Comparison of ENCODE assay signal across 1 cellular context in the genomic region with DNA sequence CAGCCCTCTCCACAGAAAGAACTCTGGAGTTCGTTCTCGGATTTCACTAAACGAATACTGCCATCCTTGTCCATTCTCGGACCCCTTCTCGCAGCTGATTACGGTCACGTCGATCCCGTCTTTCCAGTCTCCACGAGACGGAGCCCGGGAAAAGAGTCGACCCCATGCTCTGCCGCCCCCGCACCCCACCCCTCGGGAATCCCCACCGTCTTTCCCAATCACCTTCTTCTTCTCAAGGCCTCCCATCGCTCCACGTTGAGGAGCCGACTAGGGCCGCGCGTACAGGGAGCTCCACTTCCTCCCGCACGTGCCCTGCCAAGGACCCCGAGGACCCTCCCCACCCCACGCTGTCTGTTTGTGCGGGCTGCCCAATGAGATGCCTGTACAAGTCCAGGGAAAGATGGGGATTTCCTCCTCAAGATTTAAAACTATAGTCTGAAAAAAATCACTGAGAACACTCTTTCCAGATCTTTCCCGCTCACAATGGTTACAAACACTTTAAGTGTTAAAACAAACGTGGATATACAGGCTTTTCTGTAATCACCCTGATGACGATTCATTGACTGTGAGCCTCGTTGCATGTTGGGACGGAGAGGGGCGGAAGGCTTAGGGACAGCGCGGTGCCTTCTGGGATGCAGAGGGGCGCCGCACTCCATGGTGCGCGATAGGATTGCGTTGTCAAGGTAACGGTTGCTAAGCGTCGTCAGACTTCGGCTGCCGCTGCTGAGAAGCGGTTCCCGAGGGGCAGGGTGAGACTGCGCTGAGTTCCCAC.
TF ChIP-seq lines count a peak whose summit lies in the region.

A gene (minus strand): TSS at position 323 of the 772 bp plus-strand sequence. CDS start 77 bp downstream, at position 246.

TF ChIP-seq in HepG2, 621 proteins besides CTCF, POLR2A, EP300 and RAD21 (continued from another document and continues in another):
- TF ChIP-seq KMT2A (CRISPR knock-in tag; IDR thresholded peaks at IDR 0.05) (no peak; the same call in 1 of the 2 replicates), MYNN (CRISPR knock-in tag; IDR thresholded peaks at IDR 0.05; ENCODE audit: low read depth) (peak; percentile 100), ZNF572 (CRISPR knock-in tag; IDR thresholded peaks at IDR 0.05) (no peak), PAX8 (CRISPR knock-in tag; IDR thresholded peaks at IDR 0.05; ENCODE audit: borderline replicate concordance) (no peak), ZNF746 (CRISPR knock-in tag; IDR thresholded peaks at IDR 0.05) (no peak), FOXA3 (CRISPR knock-in tag; IDR thresholded peaks at IDR 0.05) (peak; percentile 55; the same call in 1 of the 2 replicates), TP53 (CRISPR knock-in tag; conservative IDR thresholded peaks at IDR 0.05) (no peak), ZNF143 (CRISPR knock-in tag; IDR thresholded peaks at IDR 0.05) (peak; percentile 99), JARID2 (CRISPR knock-in tag; IDR thresholded peaks at IDR 0.05; ENCODE audit: insufficient replicate concordance) (no peak), BRCA1 (CRISPR knock-in tag; IDR thresholded peaks at IDR 0.05) (0 out of 2 replicates have a peak, but pooled peaks have one; percentile 6), ZNF678 (CRISPR knock-in tag; IDR thresholded peaks at IDR 0.05) (no peak), TAF1 (CRISPR knock-in tag; IDR thresholded peaks at IDR 0.05) (peak; percentile 39; the same call in 1 of the 2 replicates), TBL1XR1 (IDR thresholded peaks at IDR 0.05; ENCODE audit: borderline replicate concordance, low read length, partially characterized antibody) (peak; percentile 36), SCMH1 (CRISPR knock-in tag; IDR thresholded peaks at IDR 0.05; ENCODE audit: borderline replicate concordance) (no peak), CCDC6 (CRISPR knock-in tag; IDR thresholded peaks at IDR 0.05) (no peak), NFIC (IDR thresholded peaks at IDR 0.05; ENCODE audit: low read length) (no peak), HNRNPLL (IDR thresholded peaks at IDR 0.05; ENCODE audit: low read depth, low read length, poor library complexity, severe bottlenecking) (peak; percentile 39), NFIB (CRISPR knock-in tag; IDR thresholded peaks at IDR 0.05; ENCODE audit: borderline replicate concordance) (no peak), KMT2B (CRISPR knock-in tag; IDR thresholded peaks at IDR 0.05) (peak; percentile 88), RFX3 (CRISPR knock-in tag; IDR thresholded peaks at IDR 0.05) (peak; percentile 98), NFRKB (IDR thresholded peaks at IDR 0.05) (no peak), EZH2 (conservative IDR thresholded peaks at IDR 0.05; ENCODE audit: low read depth, low read length) (no peak), ZNF724P (CRISPR knock-in tag; IDR thresholded peaks at IDR 0.05; ENCODE audit: borderline replicate concordance) (no peak; the same call in 1 of the 2 replicates), MTA3 (CRISPR knock-in tag; IDR thresholded peaks at IDR 0.05) (no peak), ZNF207 (IDR thresholded peaks at IDR 0.05; ENCODE audit: borderline replicate concordance) (no peak), RFX1 (IDR thresholded peaks at IDR 0.05) (peak; percentile 99)
- TF ChIP-seq, protein P1, sequence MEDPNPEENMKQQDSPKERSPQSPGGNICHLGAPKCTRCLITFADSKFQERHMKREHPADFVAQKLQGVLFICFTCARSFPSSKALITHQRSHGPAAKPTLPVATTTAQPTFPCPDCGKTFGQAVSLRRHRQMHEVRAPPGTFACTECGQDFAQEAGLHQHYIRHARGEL (CRISPR knock-in tag; IDR thresholded peaks at IDR 0.05), result no peak
- TF ChIP-seq, protein P2, sequence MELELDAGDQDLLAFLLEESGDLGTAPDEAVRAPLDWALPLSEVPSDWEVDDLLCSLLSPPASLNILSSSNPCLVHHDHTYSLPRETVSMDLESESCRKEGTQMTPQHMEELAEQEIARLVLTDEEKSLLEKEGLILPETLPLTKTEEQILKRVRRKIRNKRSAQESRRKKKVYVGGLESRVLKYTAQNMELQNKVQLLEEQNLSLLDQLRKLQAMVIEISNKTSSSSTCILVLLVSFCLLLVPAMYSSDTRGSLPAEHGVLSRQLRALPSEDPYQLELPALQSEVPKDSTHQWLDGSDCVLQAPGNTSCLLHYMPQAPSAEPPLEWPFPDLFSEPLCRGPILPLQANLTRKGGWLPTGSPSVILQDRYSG (CRISPR knock-in tag; IDR thresholded peaks at IDR 0.05), result no peak
- TF ChIP-seq, protein P3, sequence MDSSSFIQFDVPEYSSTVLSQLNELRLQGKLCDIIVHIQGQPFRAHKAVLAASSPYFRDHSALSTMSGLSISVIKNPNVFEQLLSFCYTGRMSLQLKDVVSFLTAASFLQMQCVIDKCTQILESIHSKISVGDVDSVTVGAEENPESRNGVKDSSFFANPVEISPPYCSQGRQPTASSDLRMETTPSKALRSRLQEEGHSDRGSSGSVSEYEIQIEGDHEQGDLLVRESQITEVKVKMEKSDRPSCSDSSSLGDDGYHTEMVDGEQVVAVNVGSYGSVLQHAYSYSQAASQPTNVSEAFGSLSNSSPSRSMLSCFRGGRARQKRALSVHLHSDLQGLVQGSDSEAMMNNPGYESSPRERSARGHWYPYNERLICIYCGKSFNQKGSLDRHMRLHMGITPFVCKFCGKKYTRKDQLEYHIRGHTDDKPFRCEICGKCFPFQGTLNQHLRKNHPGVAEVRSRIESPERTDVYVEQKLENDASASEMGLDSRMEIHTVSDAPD (CRISPR knock-in tag; IDR thresholded peaks at IDR 0.05), result no peak
- TF ChIP-seq, protein P4, sequence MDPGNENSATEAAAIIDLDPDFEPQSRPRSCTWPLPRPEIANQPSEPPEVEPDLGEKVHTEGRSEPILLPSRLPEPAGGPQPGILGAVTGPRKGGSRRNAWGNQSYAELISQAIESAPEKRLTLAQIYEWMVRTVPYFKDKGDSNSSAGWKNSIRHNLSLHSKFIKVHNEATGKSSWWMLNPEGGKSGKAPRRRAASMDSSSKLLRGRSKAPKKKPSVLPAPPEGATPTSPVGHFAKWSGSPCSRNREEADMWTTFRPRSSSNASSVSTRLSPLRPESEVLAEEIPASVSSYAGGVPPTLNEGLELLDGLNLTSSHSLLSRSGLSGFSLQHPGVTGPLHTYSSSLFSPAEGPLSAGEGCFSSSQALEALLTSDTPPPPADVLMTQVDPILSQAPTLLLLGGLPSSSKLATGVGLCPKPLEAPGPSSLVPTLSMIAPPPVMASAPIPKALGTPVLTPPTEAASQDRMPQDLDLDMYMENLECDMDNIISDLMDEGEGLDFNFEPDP (CRISPR knock-in tag; conservative IDR thresholded peaks at IDR 0.05), result no peak
- TF ChIP-seq, protein P5, sequence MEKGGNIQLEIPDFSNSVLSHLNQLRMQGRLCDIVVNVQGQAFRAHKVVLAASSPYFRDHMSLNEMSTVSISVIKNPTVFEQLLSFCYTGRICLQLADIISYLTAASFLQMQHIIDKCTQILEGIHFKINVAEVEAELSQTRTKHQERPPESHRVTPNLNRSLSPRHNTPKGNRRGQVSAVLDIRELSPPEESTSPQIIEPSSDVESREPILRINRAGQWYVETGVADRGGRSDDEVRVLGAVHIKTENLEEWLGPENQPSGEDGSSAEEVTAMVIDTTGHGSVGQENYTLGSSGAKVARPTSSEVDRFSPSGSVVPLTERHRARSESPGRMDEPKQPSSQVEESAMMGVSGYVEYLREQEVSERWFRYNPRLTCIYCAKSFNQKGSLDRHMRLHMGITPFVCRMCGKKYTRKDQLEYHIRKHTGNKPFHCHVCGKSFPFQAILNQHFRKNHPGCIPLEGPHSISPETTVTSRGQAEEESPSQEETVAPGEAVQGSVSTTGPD (CRISPR knock-in tag; IDR thresholded peaks at IDR 0.05), result no peak
- TF ChIP-seq, protein P6, sequence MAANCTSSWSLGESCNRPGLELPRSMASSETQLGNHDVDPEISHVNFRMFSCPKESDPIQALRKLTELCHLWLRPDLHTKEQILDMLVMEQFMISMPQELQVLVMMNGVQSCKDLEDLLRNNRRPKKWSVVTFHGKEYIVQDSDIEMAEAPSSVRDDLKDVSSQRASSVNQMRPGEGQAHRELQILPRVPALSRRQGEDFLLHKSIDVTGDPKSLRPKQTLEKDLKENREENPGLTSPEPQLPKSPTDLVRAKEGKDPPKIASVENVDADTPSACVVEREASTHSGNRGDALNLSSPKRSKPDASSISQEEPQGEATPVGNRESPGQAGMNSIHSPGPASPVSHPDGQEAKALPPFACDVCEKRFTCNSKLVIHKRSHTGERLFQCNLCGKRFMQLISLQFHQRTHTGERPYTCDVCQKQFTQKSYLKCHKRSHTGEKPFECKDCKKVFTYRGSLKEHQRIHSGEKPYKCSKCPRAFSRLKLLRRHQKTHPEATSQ (CRISPR knock-in tag; IDR thresholded peaks at IDR 0.05; ENCODE audit: borderline replicate concordance), result 0 out of 2 replicates have a peak, but pooled peaks have one; percentile 33
- TF ChIP-seq, protein P7, sequence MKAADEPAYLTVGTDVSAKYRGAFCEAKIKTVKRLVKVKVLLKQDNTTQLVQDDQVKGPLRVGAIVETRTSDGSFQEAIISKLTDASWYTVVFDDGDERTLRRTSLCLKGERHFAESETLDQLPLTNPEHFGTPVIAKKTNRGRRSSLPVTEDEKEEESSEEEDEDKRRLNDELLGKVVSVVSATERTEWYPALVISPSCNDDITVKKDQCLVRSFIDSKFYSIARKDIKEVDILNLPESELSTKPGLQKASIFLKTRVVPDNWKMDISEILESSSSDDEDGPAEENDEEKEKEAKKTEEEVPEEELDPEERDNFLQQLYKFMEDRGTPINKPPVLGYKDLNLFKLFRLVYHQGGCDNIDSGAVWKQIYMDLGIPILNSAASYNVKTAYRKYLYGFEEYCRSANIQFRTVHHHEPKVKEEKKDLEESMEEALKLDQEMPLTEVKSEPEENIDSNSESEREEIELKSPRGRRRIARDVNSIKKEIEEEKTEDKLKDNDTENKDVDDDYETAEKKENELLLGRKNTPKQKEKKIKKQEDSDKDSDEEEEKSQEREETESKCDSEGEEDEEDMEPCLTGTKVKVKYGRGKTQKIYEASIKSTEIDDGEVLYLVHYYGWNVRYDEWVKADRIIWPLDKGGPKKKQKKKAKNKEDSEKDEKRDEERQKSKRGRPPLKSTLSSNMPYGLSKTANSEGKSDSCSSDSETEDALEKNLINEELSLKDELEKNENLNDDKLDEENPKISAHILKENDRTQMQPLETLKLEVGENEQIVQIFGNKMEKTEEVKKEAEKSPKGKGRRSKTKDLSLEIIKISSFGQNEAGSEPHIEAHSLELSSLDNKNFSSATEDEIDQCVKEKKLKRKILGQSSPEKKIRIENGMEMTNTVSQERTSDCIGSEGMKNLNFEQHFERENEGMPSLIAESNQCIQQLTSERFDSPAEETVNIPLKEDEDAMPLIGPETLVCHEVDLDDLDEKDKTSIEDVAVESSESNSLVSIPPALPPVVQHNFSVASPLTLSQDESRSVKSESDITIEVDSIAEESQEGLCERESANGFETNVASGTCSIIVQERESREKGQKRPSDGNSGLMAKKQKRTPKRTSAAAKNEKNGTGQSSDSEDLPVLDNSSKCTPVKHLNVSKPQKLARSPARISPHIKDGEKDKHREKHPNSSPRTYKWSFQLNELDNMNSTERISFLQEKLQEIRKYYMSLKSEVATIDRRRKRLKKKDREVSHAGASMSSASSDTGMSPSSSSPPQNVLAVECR (CRISPR knock-in tag; IDR thresholded peaks at IDR 0.05; ENCODE audit: borderline replicate concordance), result peak; percentile 94
- TF ChIP-seq, protein P8, sequence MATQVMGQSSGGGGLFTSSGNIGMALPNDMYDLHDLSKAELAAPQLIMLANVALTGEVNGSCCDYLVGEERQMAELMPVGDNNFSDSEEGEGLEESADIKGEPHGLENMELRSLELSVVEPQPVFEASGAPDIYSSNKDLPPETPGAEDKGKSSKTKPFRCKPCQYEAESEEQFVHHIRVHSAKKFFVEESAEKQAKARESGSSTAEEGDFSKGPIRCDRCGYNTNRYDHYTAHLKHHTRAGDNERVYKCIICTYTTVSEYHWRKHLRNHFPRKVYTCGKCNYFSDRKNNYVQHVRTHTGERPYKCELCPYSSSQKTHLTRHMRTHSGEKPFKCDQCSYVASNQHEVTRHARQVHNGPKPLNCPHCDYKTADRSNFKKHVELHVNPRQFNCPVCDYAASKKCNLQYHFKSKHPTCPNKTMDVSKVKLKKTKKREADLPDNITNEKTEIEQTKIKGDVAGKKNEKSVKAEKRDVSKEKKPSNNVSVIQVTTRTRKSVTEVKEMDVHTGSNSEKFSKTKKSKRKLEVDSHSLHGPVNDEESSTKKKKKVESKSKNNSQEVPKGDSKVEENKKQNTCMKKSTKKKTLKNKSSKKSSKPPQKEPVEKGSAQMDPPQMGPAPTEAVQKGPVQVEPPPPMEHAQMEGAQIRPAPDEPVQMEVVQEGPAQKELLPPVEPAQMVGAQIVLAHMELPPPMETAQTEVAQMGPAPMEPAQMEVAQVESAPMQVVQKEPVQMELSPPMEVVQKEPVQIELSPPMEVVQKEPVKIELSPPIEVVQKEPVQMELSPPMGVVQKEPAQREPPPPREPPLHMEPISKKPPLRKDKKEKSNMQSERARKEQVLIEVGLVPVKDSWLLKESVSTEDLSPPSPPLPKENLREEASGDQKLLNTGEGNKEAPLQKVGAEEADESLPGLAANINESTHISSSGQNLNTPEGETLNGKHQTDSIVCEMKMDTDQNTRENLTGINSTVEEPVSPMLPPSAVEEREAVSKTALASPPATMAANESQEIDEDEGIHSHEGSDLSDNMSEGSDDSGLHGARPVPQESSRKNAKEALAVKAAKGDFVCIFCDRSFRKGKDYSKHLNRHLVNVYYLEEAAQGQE (IDR thresholded peaks at IDR 0.05; ENCODE audit: borderline replicate concordance in 1 of 2, low read depth in 1 of 2, low read length in 2 of 2), result no peak
- TF ChIP-seq, protein P9, sequence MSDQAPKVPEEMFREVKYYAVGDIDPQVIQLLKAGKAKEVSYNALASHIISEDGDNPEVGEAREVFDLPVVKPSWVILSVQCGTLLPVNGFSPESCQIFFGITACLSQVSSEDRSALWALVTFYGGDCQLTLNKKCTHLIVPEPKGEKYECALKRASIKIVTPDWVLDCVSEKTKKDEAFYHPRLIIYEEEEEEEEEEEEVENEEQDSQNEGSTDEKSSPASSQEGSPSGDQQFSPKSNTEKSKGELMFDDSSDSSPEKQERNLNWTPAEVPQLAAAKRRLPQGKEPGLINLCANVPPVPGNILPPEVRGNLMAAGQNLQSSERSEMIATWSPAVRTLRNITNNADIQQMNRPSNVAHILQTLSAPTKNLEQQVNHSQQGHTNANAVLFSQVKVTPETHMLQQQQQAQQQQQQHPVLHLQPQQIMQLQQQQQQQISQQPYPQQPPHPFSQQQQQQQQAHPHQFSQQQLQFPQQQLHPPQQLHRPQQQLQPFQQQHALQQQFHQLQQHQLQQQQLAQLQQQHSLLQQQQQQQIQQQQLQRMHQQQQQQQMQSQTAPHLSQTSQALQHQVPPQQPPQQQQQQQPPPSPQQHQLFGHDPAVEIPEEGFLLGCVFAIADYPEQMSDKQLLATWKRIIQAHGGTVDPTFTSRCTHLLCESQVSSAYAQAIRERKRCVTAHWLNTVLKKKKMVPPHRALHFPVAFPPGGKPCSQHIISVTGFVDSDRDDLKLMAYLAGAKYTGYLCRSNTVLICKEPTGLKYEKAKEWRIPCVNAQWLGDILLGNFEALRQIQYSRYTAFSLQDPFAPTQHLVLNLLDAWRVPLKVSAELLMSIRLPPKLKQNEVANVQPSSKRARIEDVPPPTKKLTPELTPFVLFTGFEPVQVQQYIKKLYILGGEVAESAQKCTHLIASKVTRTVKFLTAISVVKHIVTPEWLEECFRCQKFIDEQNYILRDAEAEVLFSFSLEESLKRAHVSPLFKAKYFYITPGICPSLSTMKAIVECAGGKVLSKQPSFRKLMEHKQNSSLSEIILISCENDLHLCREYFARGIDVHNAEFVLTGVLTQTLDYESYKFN (CRISPR knock-in tag; conservative IDR thresholded peaks at IDR 0.05), result 0 out of 2 replicates have a peak, but pooled peaks have one; percentile 25
